30 cellular contexts compared by ENCODE assay signal in the genomic region with DNA sequence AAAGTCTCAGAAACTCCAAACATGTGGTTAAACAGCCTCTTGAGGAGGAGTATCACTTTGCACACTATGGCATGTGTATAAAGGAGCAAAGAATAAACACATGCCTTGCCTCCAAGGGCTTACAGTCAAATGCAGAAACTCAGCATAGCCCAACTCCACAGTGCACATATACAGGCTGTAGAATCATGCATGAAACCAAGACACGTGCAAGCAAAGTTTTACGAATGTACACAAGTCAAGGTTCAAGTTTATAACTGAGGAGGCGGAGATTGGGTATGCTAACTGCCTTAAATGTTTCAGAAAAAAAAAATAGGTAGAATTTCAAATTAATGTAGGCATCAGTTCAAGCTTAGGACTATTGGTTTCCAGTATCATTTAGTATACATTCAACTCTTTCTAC.
"Had no signal": no experiment of that assay in that cellular context is flagged by ENCODE, and none has a peak within 500 bp of the region (broad histone marks: within the 10 kb centered on the region; RNA-seq: fewer than 3 reads in every experiment).

No MANE protein-coding gene starts in this region.

- ATAC-seq: activated CD4-positive, CD25-positive, alpha-beta regulatory T cell treated with anti-CD3 and anti-CD28 coated beads, Interleukin-2, amount 50 U/mL, for 24 hours; activated CD8-positive, alpha-beta T cell treated with anti-CD3 and anti-CD28 coated beads for 36 hours; activated T-cell treated with anti-CD3 and anti-CD28 coated beads, Interleukin-2, amount 50 U/mL, for 4 hours; activated T-helper 17 cell treated with anti-CD3 and anti-CD28 coated beads, Interleukin-2, amount 50 U/mL, for 72 hours; esophagus mucosa; T-cell had no signal

- FAIRE-seq: astrocyte, bronchial epithelial cell, colon, endometrium, endothelial cell of umbilical vein, frontal cortex had no signal

- H3K36me3 ChIP-seq: brain microvascular endothelial cell, WERI-Rb-1 had no signal

- H3K27ac ChIP-seq: brain microvascular endothelial cell, epithelial cell of prostate, WERI-Rb-1 had no signal

- H3K27me3 ChIP-seq: brain microvascular endothelial cell had no signal

- DNase-seq: activated B cell treated with CpG ODN at 0.5 μM for 24 hours; activated CD4-positive, alpha-beta T cell treated with anti-CD3 and anti-CD28 coated beads for 48 hours; activated CD4-positive, alpha-beta T cell treated with anti-CD3 and anti-CD28 coated beads, Interleukin-2, amount 50 U/mL, for 1 hour; activated CD4-positive, alpha-beta T cell treated with anti-CD3 and anti-CD28 coated beads, Interleukin-2, amount 50 U/mL, for 48 hours; activated CD8-positive, alpha-beta memory T cell treated with anti-CD3 and anti-CD28 coated beads for 24 hours; activated CD8-positive, alpha-beta T cell treated with anti-CD3 and anti-CD28 coated beads for 36 hours; activated effector memory CD4-positive, alpha-beta T cell treated with Interleukin-2 at 50 U/mL for 16 hours; activated gamma-delta T cell treated with Interleukin-2 at 50 U/mL for 16 hours; activated naive CD4-positive, alpha-beta T cell treated with anti-CD3 and anti-CD28 coated beads, Interleukin-2, amount 50 U/mL, for 16 hours; activated naive CD4-positive, alpha-beta T cell treated with Interleukin-2 at 50 U/mL for 16 hours; activated T-cell treated with anti-CD3 and anti-CD28 coated beads, Interleukin-2, amount 50 U/mL, for 4 hours; amniotic stem cell; anterior cingulate cortex; brain microvascular endothelial cell; effector CD8-positive, alpha-beta T cell; foreskin fibroblast; SW 1271; T-cell; T-helper 9 cell; WERI-Rb-1 had no signal
